Comparison of ENCODE assay signal across 22 cellular contexts in the genomic region with DNA sequence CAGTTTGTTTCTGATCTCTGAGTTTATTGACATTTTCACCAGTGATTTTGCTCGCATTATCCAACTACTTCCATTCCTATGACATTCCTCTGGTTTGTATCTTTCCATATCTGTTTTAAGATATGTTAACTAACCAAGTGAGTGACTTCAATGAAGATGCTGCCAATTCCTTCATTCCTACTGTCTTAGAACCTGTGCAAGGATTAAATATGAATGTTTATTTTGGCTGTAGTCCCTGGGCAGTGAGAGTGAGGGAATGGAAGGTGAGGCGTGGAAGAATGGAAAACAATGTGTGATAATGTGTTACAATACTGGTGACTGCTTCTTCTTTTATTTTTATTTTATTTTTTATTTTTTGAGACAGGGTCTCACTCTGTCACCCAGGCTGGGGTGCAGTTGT.
"Had no signal": no experiment of that assay in that cellular context is flagged by ENCODE, and none has a peak within 500 bp of the region (broad histone marks: within the 10 kb centered on the region; RNA-seq: fewer than 3 reads in every experiment).

No MANE protein-coding gene starts in this region.

- H3K27me3 ChIP-seq: gastrocnemius medialis, heart left ventricle, pancreas, stomach, testis had no signal

- H3K36me3 ChIP-seq: gastrocnemius medialis, pancreas had no signal

- H3K27ac ChIP-seq: epithelial cell of prostate, gastrocnemius medialis, heart left ventricle, pancreas, stomach, testis had no signal

- H3K4me1 ChIP-seq: pancreas, testis had no signal

- DNase-seq: activated CD4-positive, CD25-positive, alpha-beta regulatory T cell; activated CD8-positive, alpha-beta T cell treated with anti-CD3 and anti-CD28 coated beads, Interleukin-2, amount 10 ng/mL, durations not matched to agents 7 days and 5 days; activated naive CD4-positive, alpha-beta T cell treated with anti-CD3 and anti-CD28 coated beads for 36 hours; activated naive CD8-positive, alpha-beta T cell treated with anti-CD3 and anti-CD28 coated beads, Interleukin-2, amount 50 U/mL, for 24 hours; activated T-cell treated with anti-CD3 and anti-CD28 coated beads, Interleukin-2, amount 50 U/mL, for 24 hours; aorta; dermis blood vessel endothelial cell; effector memory CD8-positive, alpha-beta T cell; gastrocnemius medialis; heart left ventricle; mesenchymal stem cell; naive thymus-derived CD4-positive, alpha-beta T cell; pancreas; SK-N-SH; stimulated activated CD4-positive, alpha-beta T cell treated with anti-CD3 and anti-CD28 coated beads, Interleukin-4, amount 100 ng/mL, for 1 hour; stomach; T-cell; testis had no signal

- H3K4me3 ChIP-seq: gastrocnemius medialis, heart left ventricle, pancreas, smooth muscle cell, stomach, testis had no signal

- H3K9me3 ChIP-seq: gastrocnemius medialis, heart left ventricle, pancreas, SK-N-SH, stomach, testis had no signal

- ATAC-seq: activated CD8-positive, alpha-beta T cell treated with anti-CD3 and anti-CD28 coated beads, Interleukin-2, amount 10 ng/mL, durations not matched to agents 7 days and 5 days; activated naive CD8-positive, alpha-beta T cell treated with anti-CD3 and anti-CD28 coated beads, Interleukin-2, amount 50 U/mL, for 24 hours; effector memory CD8-positive, alpha-beta T cell; gastrocnemius medialis; heart left ventricle; naive thymus-derived CD4-positive, alpha-beta T cell; sciatic nerve; stimulated activated effector memory CD8-positive, alpha-beta T cell treated with anti-CD3 and anti-CD28 coated beads, Interleukin-12 subunit alpha, Interleukin-12 subunit beta, amount 100 ng/mL, for 72 hours; T-cell had no signal
